ENCODE assay signal across 22 cellular contexts in genomic region chr2:238701907-238702206, GRCh38.
DNase-seq lines count a peak whose midpoint lies in the region; ATAC-seq, FAIRE-seq and TF ChIP-seq lines count a peak whose summit lies in the region.
"Had no signal": no experiment of that assay in that cellular context is flagged by ENCODE, and none has a peak within 500 bp of the region (broad histone marks: within the 10 kb centered on the region; RNA-seq: fewer than 3 reads in every experiment).

No MANE protein-coding gene starts in this region.

- H3K4me1 ChIP-seq in BLaER1 = peaks cover 47% of the 10 kb centered on the region
- no peaks in the 10 kb centered on the region for H3K4me1 ChIP-seq in body of pancreas
- peaks cover 0 to 24% of the 10 kb centered on the region in 2 donors for H3K4me1 ChIP-seq in lung (ENCODE audit: control insufficient read depth in 2 of 2, insufficient read depth in 2 of 2, low read length in 2 of 2)
- H3K4me1 ChIP-seq in trophoblast cell (ENCODE audit: control insufficient read depth in 1 of 2, insufficient read depth in 2 of 2, low read length in 2 of 2) = no peaks in the 10 kb centered on the region
- H3K4me1 ChIP-seq in PC-9 (replicated peaks; ENCODE audit: insufficient read depth) = no peaks in the 10 kb centered on the region

- H3K14ac ChIP-seq in trophoblast cell (ENCODE audit: low read length) = no peak overlapping the region

- H4K12ac ChIP-seq in trophoblast cell (ENCODE audit: low read depth, low read length) = no peak overlapping the region

- H3K27me3 ChIP-seq in BLaER1 = no peaks in the 10 kb centered on the region
- no peaks in the 10 kb centered on the region for H3K27me3 ChIP-seq in body of pancreas
- no peaks in the 10 kb centered on the region for H3K27me3 ChIP-seq in lung (ENCODE audit: control insufficient read depth, insufficient read depth)
- no peaks in the 10 kb centered on the region for H3K27me3 ChIP-seq in trophoblast cell (ENCODE audit: insufficient read depth, low read length)
- peaks cover 75% of the 10 kb centered on the region for H3K27me3 ChIP-seq in PC-9 (ENCODE audit: insufficient read depth, low read depth)

- H2AK5ac ChIP-seq in trophoblast cell (ENCODE audit: low read length) = no peak overlapping the region

- ATAC-seq in body of pancreas (peak; percentile 9), lung (ENCODE audit: insufficient read depth, low FRiP score) (no peak), HG02981 (IDR thresholded peaks at IDR 0.05; ENCODE audit: unreplicated experiment) (no peak)

- H3K9me3 ChIP-seq in BLaER1 = peaks cover 13% of the 10 kb centered on the region
- H3K9me3 ChIP-seq in body of pancreas = no peaks in the 10 kb centered on the region
- no peaks in the 10 kb centered on the region for H3K9me3 ChIP-seq in lung (ENCODE audit: control insufficient read depth in 2 of 2, insufficient read depth in 1 of 2, low read length in 1 of 2)
- H3K9me3 ChIP-seq in trophoblast cell (ENCODE audit: insufficient read depth, low read depth, low read length) = no peaks in the 10 kb centered on the region
- no peaks in the 10 kb centered on the region for H3K9me3 ChIP-seq in PC-9 (ENCODE audit: insufficient read depth, low read depth)

- no peak for FAIRE-seq in GM12891 (lab: Jason Lieb, UNC)
- FAIRE-seq: D721Med had no signal

- H3K4me2 ChIP-seq in BLaER1 = peak overlapping the region; percentile 60
- no peak overlapping the region for H3K4me2 ChIP-seq in trophoblast cell (ENCODE audit: low read length)
- no peak overlapping the region for H3K4me2 ChIP-seq in PC-9
- H3K4me2 ChIP-seq: KMS-11 had no signal

- H4K91ac ChIP-seq in trophoblast cell (ENCODE audit: low read depth, low read length) = no peak overlapping the region

- no peak overlapping the region for H2BK12ac ChIP-seq in trophoblast cell (ENCODE audit: low read length)

- H3K79me1 ChIP-seq in trophoblast cell (ENCODE audit: low read length) = no peaks in the 10 kb centered on the region

- H4K20me1 ChIP-seq in BLaER1 (no peaks in the 10 kb centered on the region), PC-9 (ENCODE audit: insufficient read depth) (no peaks in the 10 kb centered on the region)

- POLR2A ChIA-PET in PC-9 (lab: Charles Lee; ENCODE audit: unreplicated experiment) = no interaction called here

- H3F3A ChIP-seq in PC-9 (ENCODE audit: insufficient read depth, low read depth) = no peaks in the 10 kb centered on the region

- H2BK5ac ChIP-seq in trophoblast cell (ENCODE audit: low read depth, low read length, poor library complexity) = no peak overlapping the region

- H3K9ac ChIP-seq in BLaER1 (no peak overlapping the region), trophoblast cell (ENCODE audit: low read length) (no peak overlapping the region)
- H3K9ac ChIP-seq: KMS-11 had no signal

- TF ChIP-seq CTCF in body of pancreas (IDR thresholded peaks at IDR 0.05) = no peak
- TF ChIP-seq CTCF in lung (IDR thresholded peaks at IDR 0.05; ENCODE audit: control extremely low read depth, extremely low read depth) = no peak
- no peak for TF ChIP-seq CTCF in PC-9 (conservative IDR thresholded peaks at IDR 0.05)

- H3K23ac ChIP-seq in trophoblast cell (ENCODE audit: low read length) = no peak overlapping the region

- WGBS in body of pancreas, 2 donors = 69 to 71% methylated on average over 7 of the region's 7 CpGs
- 83 to 88% methylated on average over 7 of the region's 7 CpGs for WGBS in lung, 2 donors
- WGBS in trophoblast cell (ENCODE audit: extremely low coverage, insufficient coverage, insufficient read length) = no CpG with 5 or more reads among the region's 7 CpGs

- no peaks in the 10 kb centered on the region for H3K9me2 ChIP-seq in PC-9 (ENCODE audit: insufficient read depth)

- CTCF ChIA-PET in PC-9 (lab: Charles Lee) = no interaction called here

- no peak overlapping the region for H4K8ac ChIP-seq in trophoblast cell (ENCODE audit: low read depth, low read length)

- DNase-seq in body of pancreas (no peak), lung (ENCODE audit: low spot score) (peak; percentile 24), trophoblast cell (peak; percentile 97), PC-9 (no peak), GM12891 (ENCODE audit: insufficient read length, low spot score) (no peak)
- no peak for DNase-seq in stimulated activated CD4-positive, alpha-beta T cell treated with anti-CD3 and anti-CD28 coated beads, Interleukin-4, amount 100 ng/mL, for 1 hour
- DNase-seq: DMS79; H7; HFFc6; NCI-H146; NCI-H2029 treated with DMSO at 0.1 percent for 48 hours; NCI-H2171; NCI-H446 treated with DMSO at 0.1 percent for 48 hours; NCI-H69; NK-92 treated with Interleukin-12 subunit alpha and Interleukin-12 subunit beta, amount 100 ng/mL, for 24 hours; SHP77 had no signal

- peak overlapping the region; percentile 39; the same call in 1 of the 2 replicates for H3K27ac ChIP-seq in BLaER1
- no peak overlapping the region for H3K27ac ChIP-seq in body of pancreas
- H3K27ac ChIP-seq in lung (ENCODE audit: low read depth in 1 of 2, low read length in 1 of 2) = no peak overlapping the region
- H3K27ac ChIP-seq in trophoblast cell (ENCODE audit: low read depth, low read length) = no peak overlapping the region
- no peak overlapping the region for H3K27ac ChIP-seq in PC-9
- H3K27ac ChIP-seq: C4-2B, KMS-11, SK-N-MC had no signal

- no TSS peak for BruUV-seq in PC-9 (replicated peaks; lab: Mats Ljungman, UMichigan)

- H3K36me3 ChIP-seq in BLaER1 (no peaks in the 10 kb centered on the region), body of pancreas (replicated peaks in 1 of 2; ENCODE audit: insufficient read depth in 1 of 2, low read depth in 2 of 2) (no peaks in the 10 kb centered on the region), lung (ENCODE audit: control insufficient read depth in 2 of 2, insufficient read depth in 2 of 2, low read length in 2 of 2) (no peaks in the 10 kb centered on the region), trophoblast cell (ENCODE audit: control insufficient read depth in 1 of 2, insufficient read depth in 2 of 2, low read length in 2 of 2) (no peaks in the 10 kb centered on the region), PC-9 (ENCODE audit: low read depth) (no peaks in the 10 kb centered on the region)

- H2AFZ ChIP-seq in trophoblast cell (ENCODE audit: insufficient read depth, low read length, poor library complexity) (no peak overlapping the region), PC-9 (no peak overlapping the region)

- no peak overlapping the region for H3K4me3 ChIP-seq in BLaER1
- H3K4me3 ChIP-seq in body of pancreas = no peak overlapping the region
- no peak overlapping the region for H3K4me3 ChIP-seq in lung
- H3K4me3 ChIP-seq in trophoblast cell (ENCODE audit: low read depth, low read length) = no peak overlapping the region
- no peak overlapping the region for H3K4me3 ChIP-seq in PC-9
- H3K4me3 ChIP-seq: SK-N-MC had no signal

- H2BK120ac ChIP-seq in trophoblast cell (ENCODE audit: insufficient read depth, low read length, poor library complexity) = no peak overlapping the region

- H3K18ac ChIP-seq in trophoblast cell (ENCODE audit: low read length) = no peak overlapping the region

- no peak for TF ChIP-seq POLR2A in body of pancreas (IDR thresholded peaks at IDR 0.05)
- no peak for TF ChIP-seq POLR2A in GM12891 (IDR thresholded peaks at IDR 0.05; ENCODE audit: low read depth, low read length)

- intact Hi-C loops in body of pancreas (cut with DNase I) (no loop called here), PC-9 (cut with micrococcal nuclease; ENCODE audit: unreplicated experiment) (loop anchor here (2.0 to 10.0 kb wide), 2 partner anchors 17 to 127 kb away; no protein-coding TSS in a partner anchor)

- H3K4ac ChIP-seq in trophoblast cell (ENCODE audit: low read depth, low read length) = no peak overlapping the region

- H3K79me2 ChIP-seq in trophoblast cell (ENCODE audit: control insufficient read depth, insufficient read depth, low read length, poor library complexity) (no peaks in the 10 kb centered on the region), PC-9 (ENCODE audit: low read depth) (no peaks in the 10 kb centered on the region)

TF ChIP-seq in GM12891, 5 proteins besides CTCF, POLR2A, EP300 and RAD21:
- no peak for TF ChIP-seq POU2F2 (IDR thresholded peaks at IDR 0.05; ENCODE audit: low read depth, low read length)
- no peak for TF ChIP-seq POLR2AphosphoS5 (IDR thresholded peaks at IDR 0.05; ENCODE audit: low read depth, low read length)
- TF ChIP-seq SPI1 (IDR thresholded peaks at IDR 0.05; ENCODE audit: low read depth, low read length) = no peak
- no peak for TF ChIP-seq TAF1 (IDR thresholded peaks at IDR 0.05; ENCODE audit: low read depth, low read length)
- no peak for TF ChIP-seq PAX5 (IDR thresholded peaks at IDR 0.05; ENCODE audit: insufficient read depth, low read length, severe bottlenecking)

Comparison
In these comparisons a context has a peak if more than half of its experiments do, and no peak if none do; other contexts are left out.
1. DNase-seq: peak in lung (single experiment) and trophoblast cell (2 of 2); none in body of pancreas (0 of 4), PC-9 (0 of 2), GM12891 (single experiment) and stimulated activated CD4-positive, alpha-beta T cell treated with anti-CD3 and anti-CD28 coated beads, Interleukin-4, amount 100 ng/mL, for 1 hour (single experiment).